26 cellular contexts compared by ENCODE assay signal in the genomic region with DNA sequence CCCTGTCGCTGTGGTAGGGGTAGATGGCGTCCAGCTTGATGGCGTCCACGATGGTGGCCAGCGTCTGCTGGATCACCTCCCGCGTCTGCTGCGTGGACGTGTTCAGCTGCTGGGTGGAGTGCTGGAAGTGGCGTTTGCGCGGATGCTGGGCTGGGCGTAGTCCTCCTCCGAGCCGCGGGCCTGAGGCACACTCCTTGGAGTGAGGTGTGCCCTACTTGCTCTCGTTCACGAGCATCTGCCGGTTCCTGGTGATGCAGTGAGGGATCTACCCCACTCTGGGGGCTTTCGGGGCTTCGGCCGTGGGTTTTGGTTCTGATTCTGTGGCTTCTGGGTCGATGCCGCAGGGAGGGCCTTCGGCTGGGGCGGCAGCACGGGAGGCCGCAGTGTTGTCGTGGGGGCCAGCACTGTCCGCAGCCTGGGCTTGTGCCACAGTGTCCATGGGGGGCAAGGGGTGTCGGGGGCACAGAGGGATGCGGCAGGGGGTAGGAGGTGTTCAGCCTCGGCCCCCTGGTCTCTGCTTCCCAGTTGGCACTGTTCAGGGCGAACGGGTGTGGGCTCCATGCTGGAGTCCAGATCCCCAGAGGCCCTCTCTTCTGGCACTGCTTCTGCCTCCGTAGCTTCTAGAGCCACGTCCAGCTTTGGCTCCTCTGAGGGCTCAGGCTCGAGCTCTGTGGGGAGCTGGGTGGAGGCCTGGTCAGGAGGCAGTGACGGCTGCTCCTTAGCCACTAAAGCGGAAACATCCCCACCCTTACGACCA.
"Had no signal": no experiment of that assay in that cellular context is flagged by ENCODE, and none has a peak within 500 bp of the region (broad histone marks: within the 10 kb centered on the region; RNA-seq: fewer than 3 reads in every experiment).

No MANE protein-coding gene starts in this region.

- H3K9me3 ChIP-seq: adrenal gland, ascending aorta, pancreas, psoas muscle, thoracic aorta, uterus had no signal

- H3K36me3 ChIP-seq: adrenal gland, ascending aorta, cardiac muscle cell, gastroesophageal sphincter, pancreas, thoracic aorta, uterus had no signal

- FAIRE-seq: keratinocyte, pancreas had no signal

- H3K27ac ChIP-seq: adrenal gland, ascending aorta, cardiac muscle cell, gastroesophageal sphincter, pancreas, psoas muscle, thoracic aorta, uterus had no signal

- H3K4me3 ChIP-seq: adrenal gland, ascending aorta, cardiac muscle cell, gastroesophageal sphincter, lung, mucosa of descending colon, pancreas, psoas muscle, thoracic aorta, uterus had no signal

- H3K27me3 ChIP-seq: adrenal gland, ascending aorta, cardiac muscle cell, gastroesophageal sphincter, pancreas, uterus had no signal

- ATAC-seq: activated CD4-positive, alpha-beta T cell treated with anti-CD3 and anti-CD28 coated beads for 36 hours; activated T-cell treated with anti-CD3 and anti-CD28 coated beads, Interleukin-2, amount 50 U/mL, for 72 hours; effector memory CD8-positive, alpha-beta T cell; gastroesophageal sphincter; left colon; mucosa of descending colon; psoas muscle; stimulated activated naive CD8-positive, alpha-beta T cell treated with anti-CD3 and anti-CD28 coated beads, Interleukin-15, Interleukin-2, amounts not matched to agents 100 U/mL and 50 U/mL, for 24 hours had no signal

- H3K4me1 ChIP-seq: adrenal gland, ascending aorta, gastroesophageal sphincter, pancreas, psoas muscle, uterus had no signal

- DNase-seq: activated CD4-positive, alpha-beta T cell treated with anti-CD3 and anti-CD28 coated beads for 36 hours; activated CD4-positive, alpha-beta T cell treated with anti-CD3 and anti-CD28 coated beads, Interleukin-2, amount 50 U/mL, for 4 hours; activated CD4-positive, CD25-positive, alpha-beta regulatory T cell; activated naive CD4-positive, alpha-beta T cell treated with anti-CD3 and anti-CD28 coated beads for 36 hours; activated naive CD8-positive, alpha-beta T cell treated with anti-CD3 and anti-CD28 coated beads for 36 hours; activated T-cell treated with anti-CD3 and anti-CD28 coated beads for 4 hours; activated T-cell treated with anti-CD3 and anti-CD28 coated beads, Interleukin-2, amount 50 U/mL, for 72 hours; adrenal gland; cortex of kidney; effector memory CD8-positive, alpha-beta T cell; erythroblast; hippocampal formation; left colon; mucosa of descending colon; psoas muscle; stimulated activated CD4-positive, alpha-beta T cell treated with anti-CD3 and anti-CD28 coated beads, Interleukin-2, amount 100 ng/mL, for 48 hours; stimulated activated naive CD8-positive, alpha-beta T cell treated with anti-CD3 and anti-CD28 coated beads, Interleukin-15, Interleukin-2, amounts not matched to agents 100 U/mL and 50 U/mL, for 24 hours; trophoblast cell; uterus had no signal
